ENCODE assay signal across 10 cellular contexts in the genomic region with DNA sequence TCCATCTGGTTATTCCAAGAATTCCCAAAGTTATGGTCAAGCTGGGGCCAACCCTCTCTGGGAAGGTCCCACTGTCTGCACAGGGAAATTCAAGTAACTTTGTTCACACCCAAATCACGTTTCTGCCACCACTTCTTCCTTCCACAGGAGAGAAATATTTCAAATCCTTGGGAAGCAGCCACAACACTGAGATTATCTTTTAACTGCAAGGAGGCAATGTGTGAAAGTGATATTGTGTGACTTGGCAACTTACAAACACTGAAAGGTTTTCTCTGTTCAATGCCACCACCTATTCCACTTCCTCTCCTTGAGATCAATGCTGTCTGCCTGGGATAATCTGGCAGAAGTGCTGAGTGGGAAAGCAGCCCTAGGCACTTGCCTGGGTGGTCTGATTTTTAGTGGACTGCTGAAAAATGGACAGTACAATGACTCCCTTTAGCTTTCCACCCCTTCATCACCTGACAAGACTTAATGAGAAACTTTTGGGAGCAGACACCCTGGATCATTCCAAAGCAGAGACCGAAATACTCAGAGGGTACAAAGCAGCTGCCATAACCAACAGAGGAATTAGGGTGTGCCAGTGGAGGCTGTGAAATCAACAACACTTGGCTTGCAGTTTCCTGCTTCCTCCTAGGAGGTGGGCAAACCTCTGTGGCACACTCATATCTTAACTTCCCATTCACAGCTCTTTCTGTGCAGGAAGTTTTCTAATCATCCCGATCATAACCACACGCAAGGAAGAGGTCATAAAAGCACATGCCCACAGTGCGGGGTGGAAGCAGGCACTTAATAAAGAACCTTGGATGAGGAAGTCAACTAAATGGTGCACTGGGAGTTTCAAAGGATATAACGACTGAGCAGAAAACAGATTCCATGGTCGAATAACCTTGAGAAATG. TPM values are rescaled to one million over a fixed set of nuclear protein-coding genes. Genes with fewer than 3 reads are reported as not detected.
DNase-seq lines count a peak whose midpoint lies in the region; ATAC-seq, FAIRE-seq and TF ChIP-seq lines count a peak whose summit lies in the region.
"Had no signal": no experiment of that assay in that cellular context is flagged by ENCODE, and none has a peak within 500 bp of the region (broad histone marks: within the 10 kb centered on the region; RNA-seq: fewer than 3 reads in every experiment).

No MANE protein-coding gene starts in this region.

- POLR2A ChIA-PET in activated CD4-positive, alpha-beta T cell treated with anti-CD3 and anti-CD28 coated beads for 36 hours (lab: Charles Lee) = interaction anchor here (0.7 kb wide), 1 partner anchor 142 kb away, joined by 3 read pairs; a partner anchor contains a TSS

- no peaks in the 10 kb centered on the region for H3K27me3 ChIP-seq in stomach

- intact Hi-C loops in activated CD4-positive, alpha-beta T cell treated with anti-CD3 and anti-CD28 coated beads for 36 hours (cut with DNase I, micrococcal nuclease) = no loop called here
- intact Hi-C loops in kidney (cut with DNase I) = no loop called here
- intact Hi-C loops in stomach (cut with DNase I; ENCODE audit: low total_unique reads) = no loop called here

- H3K4me1 ChIP-seq in kidney (ENCODE audit: control insufficient read depth in 1 of 2, insufficient read depth in 1 of 2, low read depth in 1 of 2, low read length in 2 of 2) (peaks cover 41 to 48% of the 10 kb centered on the region in 2 donors), stomach (peaks cover 76 to 98% (median 84%) of the 10 kb centered on the region in 4 donors)

- peak overlapping the region; percentile 77 for H3K27ac Mint-ChIP-seq in activated CD4-positive, alpha-beta T cell treated with anti-CD3 and anti-CD28 coated beads for 36 hours
- H3K27ac Mint-ChIP-seq in activated T-helper 17 cell treated with anti-CD3 and anti-CD28 coated beads, Interleukin-2, amount 50 U/mL, for 72 hours = peak overlapping the region; percentile 80

- H3K4me3 Mint-ChIP-seq in activated CD4-positive, alpha-beta T cell treated with anti-CD3 and anti-CD28 coated beads for 36 hours = peak overlapping the region; percentile 14
- peak overlapping the region; percentile 97 for H3K4me3 Mint-ChIP-seq in activated T-helper 17 cell treated with anti-CD3 and anti-CD28 coated beads, Interleukin-2, amount 50 U/mL, for 72 hours

- H3K9me3 ChIP-seq in kidney (ENCODE audit: control insufficient read depth in 1 of 2, low read length in 2 of 2) (no peaks in the 10 kb centered on the region), stomach (no peaks in the 10 kb centered on the region)

- peaks cover 29% of the 10 kb centered on the region for H3K36me3 Mint-ChIP-seq in activated CD4-positive, alpha-beta T cell treated with anti-CD3 and anti-CD28 coated beads for 36 hours (ENCODE audit: low read depth)
- peaks cover 70% of the 10 kb centered on the region for H3K36me3 Mint-ChIP-seq in activated T-helper 17 cell treated with anti-CD3 and anti-CD28 coated beads, Interleukin-2, amount 50 U/mL, for 72 hours (ENCODE audit: low read depth)

- H3K9me3 Mint-ChIP-seq in activated CD4-positive, alpha-beta T cell treated with anti-CD3 and anti-CD28 coated beads for 36 hours (ENCODE audit: low read depth) = no peaks in the 10 kb centered on the region
- no peaks in the 10 kb centered on the region for H3K9me3 Mint-ChIP-seq in activated T-helper 17 cell treated with anti-CD3 and anti-CD28 coated beads, Interleukin-2, amount 50 U/mL, for 72 hours

- no peak for TF ChIP-seq CTCF in kidney (IDR thresholded peaks at IDR 0.05; ENCODE audit: borderline replicate concordance, extremely low read depth, insufficient read depth)
- no peak for TF ChIP-seq CTCF in stomach (IDR thresholded peaks at IDR 0.05)

- peak overlapping the region; percentile 68 to 80 for H3K27ac ChIP-seq in kidney (ENCODE audit: low read depth in 2 of 2, low read length in 2 of 2)
- H3K27ac ChIP-seq in stomach = peak overlapping the region; percentile 68 to 95 (median 94)
- H3K27ac ChIP-seq: PC-9 had no signal

- TF ChIP-seq EP300 in stomach (IDR thresholded peaks at IDR 0.05) = no peak

- no peak for TF ChIP-seq POLR2A in stomach (IDR thresholded peaks at IDR 0.05)

- no peaks in the 10 kb centered on the region for H3K36me3 ChIP-seq in kidney (ENCODE audit: control insufficient read depth in 1 of 2, insufficient read depth in 2 of 2, low read length in 2 of 2)
- peaks cover 0 to 13% (median 5%) of the 10 kb centered on the region in 4 donors for H3K36me3 ChIP-seq in stomach

- H3K4me1 Mint-ChIP-seq in activated CD4-positive, alpha-beta T cell treated with anti-CD3 and anti-CD28 coated beads for 36 hours = peaks cover 86% of the 10 kb centered on the region
- H3K4me1 Mint-ChIP-seq in activated T-helper 17 cell treated with anti-CD3 and anti-CD28 coated beads, Interleukin-2, amount 50 U/mL, for 72 hours = peaks cover 64% of the 10 kb centered on the region

- no peaks in the 10 kb centered on the region for H3K27me3 Mint-ChIP-seq in activated CD4-positive, alpha-beta T cell treated with anti-CD3 and anti-CD28 coated beads for 36 hours
- H3K27me3 Mint-ChIP-seq in activated T-helper 17 cell treated with anti-CD3 and anti-CD28 coated beads, Interleukin-2, amount 50 U/mL, for 72 hours = no peaks in the 10 kb centered on the region

- FAIRE-seq in kidney (lab: Jason Lieb, UNC) = no peak

- peak overlapping the region in 1 of 2 donors; percentile 13 for H3K9ac ChIP-seq in kidney (ENCODE audit: low read length in 2 of 2)

- no peak for ATAC-seq in activated CD4-positive, alpha-beta T cell treated with anti-CD3 and anti-CD28 coated beads for 36 hours
- ATAC-seq in activated T-helper 17 cell treated with anti-CD3 and anti-CD28 coated beads, Interleukin-2, amount 50 U/mL, for 72 hours (replicated peaks) = peak; percentile 6
- ATAC-seq in HG02885 (IDR thresholded peaks at IDR 0.05; ENCODE audit: poor library complexity, unreplicated experiment) = no peak

- CTCF ChIA-PET in activated CD4-positive, alpha-beta T cell treated with anti-CD3 and anti-CD28 coated beads for 36 hours (lab: Charles Lee) = interaction anchor here (0.6 to 4.3 kb wide), 4 partner anchors 12 to 127 kb away, joined by 3 to 38 read pairs (median 4); no protein-coding TSS in a partner anchor

- H3K4me3 ChIP-seq in kidney (ENCODE audit: low read length in 2 of 2) (peak overlapping the region in 1 of 2 donors; percentile 9), stomach (no peak overlapping the region)
- H3K4me3 ChIP-seq: PC-9 had no signal

- DNase-seq in activated CD4-positive, alpha-beta T cell treated with anti-CD3 and anti-CD28 coated beads for 36 hours = peak; percentile 17
- no peak for DNase-seq in activated CD4-positive, alpha-beta T cell treated with anti-CD3 and anti-CD28 coated beads for 1 hour
- DNase-seq in kidney (no peak), stomach (peak; percentile 52), NCI-H510A (lab: John Stamatoyannopoulos, UW) (no peak), DMS153 treated with DMSO at 0.1 percent for 48 hours (lab: John Stamatoyannopoulos, UW; ENCODE audit: unreplicated experiment) (no peak)

- WGBS in stomach, 5 donors = 24 to 38% (median 33%) methylated on average over 7 of the region's 7 CpGs

RNA-seq across cellular contexts. Expression of a gene that starts 5.4 kb away (rescaled TPM):
- 10 to 100 TPM; 61.6 to 83.4 TPM for total RNA-seq in activated CD4-positive, alpha-beta T cell treated with anti-CD3 and anti-CD28 coated beads for 36 hours
- total RNA-seq in activated T-helper 17 cell treated with anti-CD3 and anti-CD28 coated beads, Interleukin-2, amount 50 U/mL, for 72 hours = 100 to 1,000 TPM in 1 of 2 donors, 10 to 100 TPM in 1; 87.1 to 111 TPM
- total RNA-seq in kidney (102 TPM), stomach (100 to 1,000 TPM in 2 of 5 donors, 10 to 100 TPM in 3; 30.3 to 134 (median 45.5) TPM)
- polyA plus RNA-seq in kidney (ENCODE audit: insufficient read depth, low read depth, low replicate concordance) (87.9 TPM), stomach (10 to 100 TPM; 16.8 to 46.0 (median 20.3) TPM)

RNA-seq across cellular contexts. Expression of a gene that starts 22.0 kb away (rescaled TPM):
- total RNA-seq in activated CD4-positive, alpha-beta T cell treated with anti-CD3 and anti-CD28 coated beads for 36 hours = 10 to 100 TPM; 75.7 to 93.3 TPM
- total RNA-seq in activated T-helper 17 cell treated with anti-CD3 and anti-CD28 coated beads, Interleukin-2, amount 50 U/mL, for 72 hours = 10 to 100 TPM; 51.8 to 98.5 TPM
- 33.7 TPM for total RNA-seq in kidney
- polyA plus RNA-seq in kidney (ENCODE audit: insufficient read depth, low read depth, low replicate concordance) = 52.0 TPM
- total RNA-seq in stomach = 10 to 100 TPM; 17.0 to 35.7 (median 20.4) TPM
- 10 to 100 TPM; 18.4 to 20.7 (median 20.3) TPM for polyA plus RNA-seq in stomach

RNA-seq across cellular contexts. Expression of a gene that starts 24.9 kb away (rescaled TPM):
- 10 to 100 TPM; 40.3 to 45.2 TPM for total RNA-seq in activated CD4-positive, alpha-beta T cell treated with anti-CD3 and anti-CD28 coated beads for 36 hours
- 10 to 100 TPM; 44.1 to 46.7 TPM for total RNA-seq in activated T-helper 17 cell treated with anti-CD3 and anti-CD28 coated beads, Interleukin-2, amount 50 U/mL, for 72 hours
- 36.1 TPM for total RNA-seq in kidney
- polyA plus RNA-seq in kidney (ENCODE audit: insufficient read depth, low read depth, low replicate concordance) = 34.5 TPM
- 100 to 1,000 TPM in 2 of 5 donors, 10 to 100 TPM in 3; 25.0 to 251 (median 50.7) TPM for total RNA-seq in stomach
- polyA plus RNA-seq in stomach = 10 to 100 TPM; 19.4 to 42.4 (median 24.0) TPM

RNA-seq across cellular contexts. Expression of a gene that starts 38.8 kb away (rescaled TPM):
- 10 to 100 TPM; 39.3 to 49.7 TPM for total RNA-seq in activated CD4-positive, alpha-beta T cell treated with anti-CD3 and anti-CD28 coated beads for 36 hours
- 10 to 100 TPM; 65.6 to 98.3 TPM for total RNA-seq in activated T-helper 17 cell treated with anti-CD3 and anti-CD28 coated beads, Interleukin-2, amount 50 U/mL, for 72 hours
- total RNA-seq in kidney = 76.5 TPM
- polyA plus RNA-seq in kidney (ENCODE audit: insufficient read depth, low read depth, low replicate concordance) = 41.7 TPM
- 10 to 100 TPM; 12.3 to 85.3 (median 49.5) TPM for total RNA-seq in stomach
- polyA plus RNA-seq in stomach = 10 to 100 TPM; 16.9 to 35.2 (median 28.9) TPM

RNA-seq across cellular contexts. Expression of a gene that starts 41.4 kb away (rescaled TPM):
- under 1 TPM in 1 of 2 experiments, not detected in 1; 0.11 TPM for total RNA-seq in activated CD4-positive, alpha-beta T cell treated with anti-CD3 and anti-CD28 coated beads for 36 hours
- total RNA-seq in activated T-helper 17 cell treated with anti-CD3 and anti-CD28 coated beads, Interleukin-2, amount 50 U/mL, for 72 hours = under 1 TPM; 0.15 to 0.19 TPM
- total RNA-seq in kidney (not detected), stomach (10 to 100 TPM in 2 of 5 donors, not detected in 3; 37.5 to 57.8 TPM)
- polyA plus RNA-seq in kidney (ENCODE audit: insufficient read depth, low read depth, low replicate concordance) (not detected), stomach (1 to 10 TPM in 1 of 3 donors, under 1 TPM in 1, not detected in 1; 0.61 to 1.4 TPM)
- total RNA-seq: A172, PC-9 had no signal

Comparison
In these comparisons a context has a peak if more than half of its experiments do, and no peak if none do; other contexts are left out.
1. DNase-seq: peak in activated CD4-positive, alpha-beta T cell treated with anti-CD3 and anti-CD28 coated beads for 36 hours (single experiment) and stomach (single experiment); none in activated CD4-positive, alpha-beta T cell treated with anti-CD3 and anti-CD28 coated beads for 1 hour (single experiment), kidney (single experiment), NCI-H510A (single experiment) and DMS153 treated with DMSO at 0.1 percent for 48 hours (single experiment).